27 cellular contexts compared by ENCODE assay signal in genomic region chr10:34327184-34327583, GRCh38.
"Had no signal": no experiment of that assay in that cellular context is flagged by ENCODE, and none has a peak within 500 bp of the region (broad histone marks: within the 10 kb centered on the region; RNA-seq: fewer than 3 reads in every experiment).

No MANE protein-coding gene starts in this region.

- FAIRE-seq: bronchial epithelial cell, TTC549 had no signal

- H3K27me3 Mint-ChIP-seq: activated naive CD8-positive, alpha-beta T cell; central memory CD8-positive, alpha-beta T cell; dendritic cell treated with granulocyte-macrophage colony-stimulating factor and Interleukin-4, amounts not matched to agents 40 ng/mL and 50 ng/mL, for 4 days; naive B cell; stimulated activated naive B cell treated with anti-CD40 and anti-IgM and Interleukin-4, amounts not matched to agents 10 μg/mL and 1 μg/mL and 100 μg/mL, for 72 hours had no signal

- H3K4me3 Mint-ChIP-seq: activated naive CD8-positive, alpha-beta T cell; central memory CD8-positive, alpha-beta T cell; dendritic cell treated with granulocyte-macrophage colony-stimulating factor and Interleukin-4, amounts not matched to agents 40 ng/mL and 50 ng/mL, for 4 days; endodermal cell; mesothelial cell of epicardium; naive B cell; stimulated activated naive B cell treated with anti-CD40 and anti-IgM and Interleukin-4, amounts not matched to agents 10 μg/mL and 1 μg/mL and 100 μg/mL, for 72 hours had no signal

- H3K27ac ChIP-seq: stomach, thyroid gland, upper lobe of right lung, VCaP had no signal

- H3K27ac Mint-ChIP-seq: activated naive CD8-positive, alpha-beta T cell; dendritic cell treated with granulocyte-macrophage colony-stimulating factor and Interleukin-4, amounts not matched to agents 40 ng/mL and 50 ng/mL, for 4 days; mesothelial cell of epicardium; naive B cell; stimulated activated naive B cell treated with anti-CD40 and anti-IgM and Interleukin-4, amounts not matched to agents 10 μg/mL and 1 μg/mL and 100 μg/mL, for 72 hours had no signal

- H3K9me3 ChIP-seq: stomach, thyroid gland, upper lobe of right lung had no signal

- H3K4me1 ChIP-seq: upper lobe of right lung had no signal

- DNase-seq: activated CD4-positive, alpha-beta T cell treated with anti-CD3 and anti-CD28 coated beads for 4 hours; activated CD4-positive, alpha-beta T cell treated with anti-CD3 and anti-CD28 coated beads, Interleukin-2, amount 50 U/mL, for 48 hours; activated CD8-positive, alpha-beta memory T cell treated with anti-CD3 and anti-CD28 coated beads for 24 hours; activated effector memory CD4-positive, alpha-beta T cell treated with Interleukin-2 at 50 U/mL for 16 hours; activated naive CD4-positive, alpha-beta T cell treated with Interleukin-2 at 50 U/mL for 16 hours; anterior cingulate cortex; endodermal cell; foreskin melanocyte; islet precursor cell; left cardiac atrium; left ventricle myocardium superior; naive B cell; right cardiac atrium; stimulated activated CD4-positive, alpha-beta T cell treated with anti-CD3 and anti-CD28 coated beads, Interleukin-15, amount 100 ng/mL, for 24 hours; stimulated activated CD4-positive, alpha-beta T cell treated with anti-CD3 and anti-CD28 coated beads, Interleukin-2, amount 100 ng/mL, for 24 hours; stimulated activated naive B cell treated with anti-CD40 and anti-IgM and Interleukin-4, amounts not matched to agents 10 μg/mL and 1 μg/mL and 100 μg/mL, for 72 hours; stomach; T-helper 9 cell; thyroid gland; upper lobe of right lung had no signal

- H3K27me3 ChIP-seq: stomach, thyroid gland, upper lobe of right lung had no signal

- H3K9me3 Mint-ChIP-seq: dendritic cell treated with granulocyte-macrophage colony-stimulating factor and Interleukin-4, amounts not matched to agents 40 ng/mL and 50 ng/mL, for 4 days; endodermal cell; mesothelial cell of epicardium; stimulated activated naive B cell treated with anti-CD40 and anti-IgM and Interleukin-4, amounts not matched to agents 10 μg/mL and 1 μg/mL and 100 μg/mL, for 72 hours had no signal

- H3K4me3 ChIP-seq: stomach, thyroid gland, upper lobe of right lung had no signal

- H3K36me3 Mint-ChIP-seq: activated naive CD8-positive, alpha-beta T cell; naive B cell; stimulated activated naive B cell treated with anti-CD40 and anti-IgM and Interleukin-4, amounts not matched to agents 10 μg/mL and 1 μg/mL and 100 μg/mL, for 72 hours had no signal

- H3K4me1 Mint-ChIP-seq: central memory CD8-positive, alpha-beta T cell; naive B cell; stimulated activated naive B cell treated with anti-CD40 and anti-IgM and Interleukin-4, amounts not matched to agents 10 μg/mL and 1 μg/mL and 100 μg/mL, for 72 hours had no signal

- H3K36me3 ChIP-seq: thyroid gland had no signal
